Comparison of ENCODE assay signal across 11 cellular contexts in the genomic region with DNA sequence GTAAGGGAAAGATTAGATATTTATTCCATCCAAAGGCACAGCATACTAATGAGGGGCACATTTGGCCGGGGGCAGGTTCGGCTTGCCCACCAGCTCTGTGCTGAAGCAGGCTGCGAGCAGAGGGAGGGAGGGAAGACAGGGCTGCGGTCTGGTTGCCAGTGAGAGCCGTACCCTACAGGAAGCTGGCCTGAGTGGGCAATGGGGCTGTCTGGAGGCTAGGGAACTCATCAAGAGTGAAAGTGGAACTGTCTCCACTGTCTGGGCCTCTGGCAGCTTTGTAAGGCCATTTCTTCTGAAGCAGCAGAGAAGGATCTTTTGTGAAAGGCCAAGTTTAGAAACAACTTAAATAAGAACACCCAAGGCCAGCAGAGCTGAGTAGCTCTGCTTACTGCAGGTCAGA. TPM values are rescaled to one million over a fixed set of nuclear protein-coding genes. Genes with fewer than 3 reads are reported as not detected.
A peak's percentile ranks its signal among the peaks of the same experiment; 100 is the strongest.
DNase-seq lines count a peak whose midpoint lies in the region; ATAC-seq and TF ChIP-seq lines count a peak whose summit lies in the region.
"Had no signal": no experiment of that assay in that cellular context is flagged by ENCODE, and none has a peak within 500 bp of the region (broad histone marks: within the 10 kb centered on the region; RNA-seq: fewer than 3 reads in every experiment).

No MANE protein-coding gene starts in this region.

- DNase-seq in activated CD8-positive, alpha-beta T cell treated with anti-CD3 and anti-CD28 coated beads, Interleukin-2, amount 10 ng/mL, durations not matched to agents 7 days and 5 days, result peak; percentile 25
- no peak for DNase-seq in activated CD8-positive, alpha-beta T cell treated with anti-CD3 and anti-CD28 coated beads for 36 hours
- DNase-seq in UCSD-AML1 (lab: John Stamatoyannopoulos, UW; ENCODE audit: unreplicated experiment) (peak; percentile 47), NCI-H2227 treated with DMSO at 0.1 percent for 48 hours (lab: John Stamatoyannopoulos, UW) (no peak)
- DNase-seq in stimulated activated naive CD8-positive, alpha-beta T cell treated with anti-CD3 and anti-CD28 coated beads, Interleukin-15, amount 100 ng/mL, for 72 hours, result no peak
- DNase-seq: NCI-H510A treated with DMSO at 0.1 percent for 48 hours; stimulated activated CD4-positive, alpha-beta T cell treated with anti-CD3 and anti-CD28 coated beads, Interleukin-12 subunit alpha, Interleukin-12 subunit beta, amount 100 ng/mL, for 4 hours had no signal

- intact Hi-C loops in activated CD8-positive, alpha-beta T cell treated with anti-CD3 and anti-CD28 coated beads for 36 hours (cut with micrococcal nuclease), result no loop called here

- CTCF ChIA-PET in activated CD8-positive, alpha-beta T cell treated with anti-CD3 and anti-CD28 coated beads, Interleukin-2, amount 10 ng/mL, durations not matched to agents 7 days and 5 days (lab: Charles Lee), result interaction anchor here (0.6 kb wide), 2 partner anchors 9 to 12 kb away, joined by 3 read pairs; no protein-coding TSS in a partner anchor
- CTCF ChIA-PET in activated CD8-positive, alpha-beta T cell treated with anti-CD3 and anti-CD28 coated beads for 36 hours (lab: Charles Lee), result interaction anchor here (0.6 kb wide), 1 partner anchor 708 kb away, joined by 3 read pairs; no protein-coding TSS in a partner anchor

- no peak overlapping the region for H3K4me3 Mint-ChIP-seq in activated CD8-positive, alpha-beta T cell treated with anti-CD3 and anti-CD28 coated beads, Interleukin-2, amount 10 ng/mL, durations not matched to agents 7 days and 5 days
- no peak overlapping the region for H3K4me3 Mint-ChIP-seq in activated CD8-positive, alpha-beta T cell treated with anti-CD3 and anti-CD28 coated beads for 36 hours
- no peak overlapping the region for H3K4me3 Mint-ChIP-seq in stimulated activated naive CD8-positive, alpha-beta T cell treated with anti-CD3 and anti-CD28 coated beads, Interleukin-15, amount 100 ng/mL, for 72 hours
- H3K4me3 Mint-ChIP-seq in activated T-helper 17 cell treated with anti-CD3 and anti-CD28 coated beads, Interleukin-2, amount 50 U/mL, for 72 hours, result no peak overlapping the region
- H3K4me3 Mint-ChIP-seq: memory B cell had no signal

- TF ChIP-seq CTCF in activated CD8-positive, alpha-beta T cell treated with anti-CD3 and anti-CD28 coated beads for 36 hours (IDR thresholded peaks at IDR 0.05), result no peak

- POLR2A ChIA-PET in activated CD8-positive, alpha-beta T cell treated with anti-CD3 and anti-CD28 coated beads, Interleukin-2, amount 10 ng/mL, durations not matched to agents 7 days and 5 days (lab: Charles Lee), result no interaction called here
- POLR2A ChIA-PET in activated CD8-positive, alpha-beta T cell treated with anti-CD3 and anti-CD28 coated beads for 36 hours (lab: Charles Lee), result no interaction called here

- no peaks in the 10 kb centered on the region for H3K9me3 Mint-ChIP-seq in activated CD8-positive, alpha-beta T cell treated with anti-CD3 and anti-CD28 coated beads, Interleukin-2, amount 10 ng/mL, durations not matched to agents 7 days and 5 days (ENCODE audit: insufficient read depth)
- no peaks in the 10 kb centered on the region for H3K9me3 Mint-ChIP-seq in activated CD8-positive, alpha-beta T cell treated with anti-CD3 and anti-CD28 coated beads for 36 hours
- H3K9me3 Mint-ChIP-seq in stimulated activated naive CD8-positive, alpha-beta T cell treated with anti-CD3 and anti-CD28 coated beads, Interleukin-15, amount 100 ng/mL, for 72 hours, result peaks cover 0 to 7% of the 10 kb centered on the region in 2 donors
- H3K9me3 Mint-ChIP-seq in activated T-helper 17 cell treated with anti-CD3 and anti-CD28 coated beads, Interleukin-2, amount 50 U/mL, for 72 hours, result peaks cover 5% of the 10 kb centered on the region

- peak; percentile 68 for ATAC-seq in activated CD8-positive, alpha-beta T cell treated with anti-CD3 and anti-CD28 coated beads, Interleukin-2, amount 10 ng/mL, durations not matched to agents 7 days and 5 days
- ATAC-seq in activated CD8-positive, alpha-beta T cell treated with anti-CD3 and anti-CD28 coated beads for 36 hours, result no peak
- ATAC-seq in HG02943 (IDR thresholded peaks at IDR 0.05; ENCODE audit: low read depth, unreplicated experiment) (peak; percentile 95), GM21717 (IDR thresholded peaks at IDR 0.05; ENCODE audit: unreplicated experiment) (no peak)
- ATAC-seq in stimulated activated naive CD8-positive, alpha-beta T cell treated with anti-CD3 and anti-CD28 coated beads, Interleukin-15, amount 100 ng/mL, for 72 hours, result peak; percentile 44
- ATAC-seq in activated T-helper 17 cell treated with anti-CD3 and anti-CD28 coated beads, Interleukin-2, amount 50 U/mL, for 72 hours (replicated peaks), result no peak

- H3K27ac Mint-ChIP-seq in activated CD8-positive, alpha-beta T cell treated with anti-CD3 and anti-CD28 coated beads, Interleukin-2, amount 10 ng/mL, durations not matched to agents 7 days and 5 days, result no peak overlapping the region
- no peak overlapping the region for H3K27ac Mint-ChIP-seq in activated CD8-positive, alpha-beta T cell treated with anti-CD3 and anti-CD28 coated beads for 36 hours
- peak overlapping the region in 1 of 2 donors; percentile 49 for H3K27ac Mint-ChIP-seq in stimulated activated naive CD8-positive, alpha-beta T cell treated with anti-CD3 and anti-CD28 coated beads, Interleukin-15, amount 100 ng/mL, for 72 hours
- no peak overlapping the region for H3K27ac Mint-ChIP-seq in activated T-helper 17 cell treated with anti-CD3 and anti-CD28 coated beads, Interleukin-2, amount 50 U/mL, for 72 hours
- H3K27ac Mint-ChIP-seq: memory B cell had no signal

- no peaks in the 10 kb centered on the region for H3K36me3 Mint-ChIP-seq in activated CD8-positive, alpha-beta T cell treated with anti-CD3 and anti-CD28 coated beads, Interleukin-2, amount 10 ng/mL, durations not matched to agents 7 days and 5 days (ENCODE audit: low read depth)
- no peaks in the 10 kb centered on the region for H3K36me3 Mint-ChIP-seq in activated CD8-positive, alpha-beta T cell treated with anti-CD3 and anti-CD28 coated beads for 36 hours (ENCODE audit: low read depth)
- H3K36me3 Mint-ChIP-seq in activated T-helper 17 cell treated with anti-CD3 and anti-CD28 coated beads, Interleukin-2, amount 50 U/mL, for 72 hours (ENCODE audit: low read depth), result no peaks in the 10 kb centered on the region
- H3K36me3 Mint-ChIP-seq: memory B cell had no signal

- peaks cover 5% of the 10 kb centered on the region for H3K27me3 Mint-ChIP-seq in activated CD8-positive, alpha-beta T cell treated with anti-CD3 and anti-CD28 coated beads, Interleukin-2, amount 10 ng/mL, durations not matched to agents 7 days and 5 days (ENCODE audit: low read depth)
- no peaks in the 10 kb centered on the region for H3K27me3 Mint-ChIP-seq in activated CD8-positive, alpha-beta T cell treated with anti-CD3 and anti-CD28 coated beads for 36 hours
- H3K27me3 Mint-ChIP-seq in stimulated activated naive CD8-positive, alpha-beta T cell treated with anti-CD3 and anti-CD28 coated beads, Interleukin-15, amount 100 ng/mL, for 72 hours, result no peaks in the 10 kb centered on the region
- peaks cover 6% of the 10 kb centered on the region for H3K27me3 Mint-ChIP-seq in activated T-helper 17 cell treated with anti-CD3 and anti-CD28 coated beads, Interleukin-2, amount 50 U/mL, for 72 hours

- H3K4me1 Mint-ChIP-seq in activated CD8-positive, alpha-beta T cell treated with anti-CD3 and anti-CD28 coated beads, Interleukin-2, amount 10 ng/mL, durations not matched to agents 7 days and 5 days (ENCODE audit: low read depth), result peaks cover 17% of the 10 kb centered on the region
- H3K4me1 Mint-ChIP-seq in activated CD8-positive, alpha-beta T cell treated with anti-CD3 and anti-CD28 coated beads for 36 hours (ENCODE audit: low read depth), result peaks cover 9% of the 10 kb centered on the region
- peaks cover 13% of the 10 kb centered on the region for H3K4me1 Mint-ChIP-seq in stimulated activated naive CD8-positive, alpha-beta T cell treated with anti-CD3 and anti-CD28 coated beads, Interleukin-15, amount 100 ng/mL, for 72 hours
- H3K4me1 Mint-ChIP-seq in activated T-helper 17 cell treated with anti-CD3 and anti-CD28 coated beads, Interleukin-2, amount 50 U/mL, for 72 hours, result peaks cover 6% of the 10 kb centered on the region

RNA-seq across cellular contexts. Expression of a gene that starts 27.0 kb away (rescaled TPM):
- not detected for total RNA-seq in activated CD8-positive, alpha-beta T cell treated with anti-CD3 and anti-CD28 coated beads, Interleukin-2, amount 10 ng/mL, durations not matched to agents 7 days and 5 days
- total RNA-seq in activated CD8-positive, alpha-beta T cell treated with anti-CD3 and anti-CD28 coated beads for 36 hours, result not detected
- not detected for total RNA-seq in activated T-helper 17 cell treated with anti-CD3 and anti-CD28 coated beads, Interleukin-2, amount 50 U/mL, for 72 hours

Comparison
In these comparisons a context has a peak if more than half of its experiments do, and no peak if none do; other contexts are left out.
1. ATAC-seq: peak in activated CD8-positive, alpha-beta T cell treated with anti-CD3 and anti-CD28 coated beads, Interleukin-2, amount 10 ng/mL, durations not matched to agents 7 days and 5 days (single experiment), HG02943 (single experiment) and stimulated activated naive CD8-positive, alpha-beta T cell treated with anti-CD3 and anti-CD28 coated beads, Interleukin-15, amount 100 ng/mL, for 72 hours (single experiment); none in activated CD8-positive, alpha-beta T cell treated with anti-CD3 and anti-CD28 coated beads for 36 hours (single experiment), activated T-helper 17 cell treated with anti-CD3 and anti-CD28 coated beads, Interleukin-2, amount 50 U/mL, for 72 hours (single experiment) and GM21717 (single experiment).
2. DNase-seq: peak in activated CD8-positive, alpha-beta T cell treated with anti-CD3 and anti-CD28 coated beads, Interleukin-2, amount 10 ng/mL, durations not matched to agents 7 days and 5 days (single experiment) and UCSD-AML1 (single experiment); none in activated CD8-positive, alpha-beta T cell treated with anti-CD3 and anti-CD28 coated beads for 36 hours (single experiment), stimulated activated naive CD8-positive, alpha-beta T cell treated with anti-CD3 and anti-CD28 coated beads, Interleukin-15, amount 100 ng/mL, for 72 hours (0 of 2) and NCI-H2227 treated with DMSO at 0.1 percent for 48 hours (single experiment).